4 cellular contexts compared by ENCODE assay signal in genomic region chr19:42714000-42714399, GRCh38. TPM values are rescaled to one million over a fixed set of nuclear protein-coding genes. Genes with fewer than 3 reads are reported as not detected.
"Had no signal": no experiment of that assay in that cellular context is flagged by ENCODE, and none has a peak within 500 bp of the region (broad histone marks: within the 10 kb centered on the region; RNA-seq: fewer than 3 reads in every experiment).

No MANE protein-coding gene starts in this region.

RNA-seq across cellular contexts. Expression of gene PSG3, which starts 26.3 kb away (rescaled TPM):
- total RNA-seq: LHCN-M2, MCF 10A, NCI-H460 had no signal

RNA-seq across cellular contexts. Expression of gene PSG8, which starts 51.5 kb away (rescaled TPM):
- total RNA-seq: LHCN-M2, M059J, MCF 10A, NCI-H460 had no signal
